8 cellular contexts compared by ENCODE assay signal in the genomic region with DNA sequence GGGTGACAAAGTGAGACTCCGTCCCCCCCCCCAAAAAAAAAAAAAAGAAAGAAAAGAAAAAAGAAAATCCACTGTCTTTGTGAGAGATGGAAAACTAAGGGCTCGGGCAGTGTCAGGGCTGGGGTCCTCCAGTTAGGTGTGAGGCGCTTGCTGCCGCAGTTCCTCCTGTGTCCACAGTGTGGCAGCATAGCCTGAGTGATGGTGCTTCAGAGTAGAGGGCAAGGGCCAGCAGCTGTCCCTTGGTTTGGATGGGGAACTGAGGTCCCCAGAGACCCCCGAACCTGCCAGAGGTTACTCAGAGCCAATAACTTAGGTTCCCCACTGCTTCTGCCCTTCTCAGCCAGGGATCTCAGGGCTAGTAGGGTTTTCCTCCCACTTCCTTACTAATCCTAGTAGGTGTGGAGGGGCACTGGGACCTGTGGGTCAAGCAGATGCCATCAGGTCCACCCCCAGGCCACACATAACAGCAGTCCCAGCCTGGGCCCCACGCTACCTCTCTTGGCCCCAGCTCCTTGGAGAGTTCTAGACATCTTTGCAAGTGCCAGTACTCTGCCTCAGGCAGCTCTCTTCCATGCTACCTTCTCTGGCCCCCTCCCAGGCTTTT. TPM values are rescaled to one million over a fixed set of nuclear protein-coding genes. Genes with fewer than 3 reads are reported as not detected.
DNase-seq lines count a peak whose midpoint lies in the region; ATAC-seq and TF ChIP-seq lines count a peak whose summit lies in the region.

No MANE protein-coding gene starts in this region.

- no peaks in the 10 kb centered on the region for H3K9me3 Mint-ChIP-seq in brain

- ATAC-seq in HG03139 (IDR thresholded peaks at IDR 0.05; ENCODE audit: unreplicated experiment) (no peak), HG02588 (IDR thresholded peaks at IDR 0.05; ENCODE audit: unreplicated experiment) (no peak)

- no peak overlapping the region for H3K4me3 ChIP-seq in GM12865 (ENCODE audit: low read depth, low read length)

- TF ChIP-seq CTCF in GM12865 (IDR thresholded peaks at IDR 0.05; ENCODE audit: insufficient read depth, low read depth, low read length, missing control alignments), result peak; percentile 99
- peak; percentile 83 to 93 for TF ChIP-seq CTCF in brain (conservative IDR thresholded peaks at IDR 0.05)

- H3K27me3 Mint-ChIP-seq in brain, result no peaks in the 10 kb centered on the region

- DNase-seq in GM12865 (ENCODE audit: low read depth) (peak; percentile 72), MV-4-11 (lab: John Stamatoyannopoulos, UW) (peak; percentile 44), UCSD-AML1 (lab: John Stamatoyannopoulos, UW; ENCODE audit: unreplicated experiment) (peak; percentile 67), iPS-NIHi11 (ENCODE audit: low spot score) (peak; percentile 91)
- peak; percentile 84 for DNase-seq in stimulated activated CD4-positive, alpha-beta T cell treated with anti-CD3 and anti-CD28 coated beads, Interleukin-15, amount 100 ng/mL, for 24 hours

- H3K4me1 Mint-ChIP-seq in brain, result peaks cover 19% of the 10 kb centered on the region

- H3K36me3 Mint-ChIP-seq in brain, result no peaks in the 10 kb centered on the region

- H3K4me3 Mint-ChIP-seq in brain, result no peak overlapping the region

- peak overlapping the region in 2 of 5 experiments; percentile 43 to 57 for H3K27ac Mint-ChIP-seq in brain

RNA-seq across cellular contexts. Expression of a gene that starts 7.9 kb away (rescaled TPM):
- 71.6 TPM for polyA plus RNA-seq in brain (ENCODE audit: insufficient read depth, low read depth, low replicate concordance)

RNA-seq across cellular contexts. Expression of a gene that starts 33.9 kb away (rescaled TPM):
- polyA plus RNA-seq in brain (ENCODE audit: insufficient read depth, low read depth, low replicate concordance), result 99.8 TPM

RNA-seq across cellular contexts. Expression of a gene that starts 41.0 kb away (rescaled TPM):
- polyA plus RNA-seq in brain (ENCODE audit: insufficient read depth, low read depth, low replicate concordance), result 129 TPM

RNA-seq across cellular contexts. Expression of a gene that starts 42.9 kb away (rescaled TPM):
- polyA plus RNA-seq in brain (ENCODE audit: insufficient read depth, low read depth, low replicate concordance), result 13.5 TPM
